In genomic region chr5:15645376-15645775, GRCh38 we compare ENCODE assay signal across 17 cellular contexts.
DNase-seq lines count a peak whose midpoint lies in the region; ATAC-seq and TF ChIP-seq lines count a peak whose summit lies in the region.
"Had no signal": no experiment of that assay in that cellular context is flagged by ENCODE, and none has a peak within 500 bp of the region (broad histone marks: within the 10 kb centered on the region; RNA-seq: fewer than 3 reads in every experiment).

No MANE protein-coding gene starts in this region.

- WGBS in HUES64, result 58% methylated on average over 4 of the region's 4 CpGs

- H3K4me1 Mint-ChIP-seq in activated T-cell treated with anti-CD3 and anti-CD28 coated beads, Interleukin-2, amount 50 U/mL, for 72 hours (ENCODE audit: low read depth), result no peaks in the 10 kb centered on the region
- H3K4me1 Mint-ChIP-seq: activated T-helper 17 cell treated with anti-CD3 and anti-CD28 coated beads, Interleukin-2, amount 50 U/mL, for 72 hours had no signal

- in situ Hi-C loops in brain microvascular endothelial cell (cut with HindIII; ENCODE audit: low pct_ligation_motif_present, low sequenced_read_pairs), result no loop called here

- H3K27me3 Mint-ChIP-seq in activated T-cell treated with anti-CD3 and anti-CD28 coated beads, Interleukin-2, amount 50 U/mL, for 72 hours (ENCODE audit: low read depth), result no peaks in the 10 kb centered on the region
- H3K27me3 Mint-ChIP-seq: activated CD4-positive, alpha-beta memory T cell treated with anti-CD3 and anti-CD28 coated beads for 36 hours; activated T-helper 17 cell treated with anti-CD3 and anti-CD28 coated beads, Interleukin-2, amount 50 U/mL, for 72 hours had no signal

- peaks cover 5 to 6% of the 10 kb centered on the region in 2 donors for H3K9me3 Mint-ChIP-seq in activated T-cell treated with anti-CD3 and anti-CD28 coated beads, Interleukin-2, amount 50 U/mL, for 72 hours
- H3K9me3 Mint-ChIP-seq: activated CD4-positive, alpha-beta memory T cell treated with anti-CD3 and anti-CD28 coated beads for 36 hours had no signal

- H3K27ac Mint-ChIP-seq in activated T-cell treated with anti-CD3 and anti-CD28 coated beads, Interleukin-2, amount 50 U/mL, for 72 hours, result no peak overlapping the region
- H3K27ac Mint-ChIP-seq: activated CD4-positive, alpha-beta memory T cell treated with anti-CD3 and anti-CD28 coated beads for 36 hours; activated T-helper 17 cell treated with anti-CD3 and anti-CD28 coated beads, Interleukin-2, amount 50 U/mL, for 72 hours had no signal

- no peak for ATAC-seq in activated T-cell treated with anti-CD3 and anti-CD28 coated beads, Interleukin-2, amount 50 U/mL, for 72 hours (replicated peaks in 1 of 2)
- ATAC-seq: activated T-helper 17 cell treated with anti-CD3 and anti-CD28 coated beads, Interleukin-2, amount 50 U/mL, for 72 hours; lower lobe of right lung had no signal

- no peak overlapping the region for H3K4me3 ChIP-seq in AG10803 (ENCODE audit: low read length)
- H3K4me3 ChIP-seq in HUES64 (ENCODE audit: low read length), result no peak overlapping the region
- no peak overlapping the region for H3K4me3 ChIP-seq in brain microvascular endothelial cell (ENCODE audit: low read depth, low read length)
- H3K4me3 ChIP-seq: lower lobe of right lung, Peyer's patch, transverse colon had no signal

- H3K27me3 ChIP-seq in HUES64 (ENCODE audit: insufficient read depth, low read length) (no peaks in the 10 kb centered on the region), brain microvascular endothelial cell (replicated peaks) (no peaks in the 10 kb centered on the region)
- H3K27me3 ChIP-seq: Peyer's patch, transverse colon had no signal

- no peak overlapping the region for H3K9ac ChIP-seq in HUES64 (ENCODE audit: low read depth, low read length)
- H3K9ac ChIP-seq: parathyroid adenoma had no signal

- H3K36me3 ChIP-seq in HUES64 (ENCODE audit: insufficient read depth, low read length) (no peaks in the 10 kb centered on the region), brain microvascular endothelial cell (replicated peaks) (no peaks in the 10 kb centered on the region)
- H3K36me3 ChIP-seq: lower lobe of right lung, Peyer's patch, transverse colon had no signal

- peak; percentile 57 for DNase-seq in AG10803 (ENCODE audit: low read depth)
- peak; percentile 12 for DNase-seq in brain microvascular endothelial cell
- peak; percentile 38 for DNase-seq in iris pigment epithelial cell (ENCODE audit: low read depth)
- DNase-seq in HPDE6-E6E7 (ENCODE audit: extremely low spot score), result no peak
- no peak for DNase-seq in GOT3 (lab: John Stamatoyannopoulos, UW)
- DNase-seq in NCI-H82 treated with DMSO at 0.1 percent for 48 hours (lab: John Stamatoyannopoulos, UW; ENCODE audit: unreplicated experiment), result no peak
- DNase-seq in activated T-cell treated with anti-CD3 and anti-CD28 coated beads, Interleukin-2, amount 50 U/mL, for 72 hours, result no peak
- DNase-seq: ACHN; activated CD4-positive, alpha-beta memory T cell treated with anti-CD3 and anti-CD28 coated beads for 36 hours; lower lobe of right lung; NCI-H2227 treated with DMSO at 0.1 percent for 48 hours; Peyer's patch; stimulated activated CD8-positive, alpha-beta memory T cell treated with anti-CD3 and anti-CD28 coated beads, Interleukin-4, amount 100 ng/mL, for 48 hours; transverse colon had no signal

- TF ChIP-seq CTCF in AG10803 (conservative IDR thresholded peaks at IDR 0.05; ENCODE audit: low read length) (no peak), brain microvascular endothelial cell (IDR thresholded peaks at IDR 0.05; ENCODE audit: low read depth, low read length, missing control alignments) (no peak)

- H3K36me3 Mint-ChIP-seq in activated T-cell treated with anti-CD3 and anti-CD28 coated beads, Interleukin-2, amount 50 U/mL, for 72 hours (ENCODE audit: insufficient read depth in 2 of 2), result no peaks in the 10 kb centered on the region
- H3K36me3 Mint-ChIP-seq: activated CD4-positive, alpha-beta memory T cell treated with anti-CD3 and anti-CD28 coated beads for 36 hours had no signal

- H3K9me3 ChIP-seq in HUES64 (ENCODE audit: insufficient read depth, low read depth, low read length), result no peaks in the 10 kb centered on the region
- H3K9me3 ChIP-seq: lower lobe of right lung, Peyer's patch, transverse colon had no signal

- no peak overlapping the region for H3K4me3 Mint-ChIP-seq in activated T-cell treated with anti-CD3 and anti-CD28 coated beads, Interleukin-2, amount 50 U/mL, for 72 hours
- H3K4me3 Mint-ChIP-seq: activated CD4-positive, alpha-beta memory T cell treated with anti-CD3 and anti-CD28 coated beads for 36 hours; activated T-helper 17 cell treated with anti-CD3 and anti-CD28 coated beads, Interleukin-2, amount 50 U/mL, for 72 hours had no signal

- peaks cover 23% of the 10 kb centered on the region for H3K4me1 ChIP-seq in HUES64 (ENCODE audit: insufficient read depth, low read length)
- H3K4me1 ChIP-seq: lower lobe of right lung, parathyroid adenoma, Peyer's patch had no signal

- peak overlapping the region; percentile 71; the same call in 1 of the 2 replicates for H3K27ac ChIP-seq in HUES64 (ENCODE audit: low read depth, low read length)
- no peak overlapping the region for H3K27ac ChIP-seq in brain microvascular endothelial cell
- H3K27ac ChIP-seq: lower lobe of right lung, parathyroid adenoma, Peyer's patch, transverse colon had no signal

Comparison
In these comparisons a context has a peak if more than half of its experiments do, and no peak if none do; other contexts are left out.
1. DNase-seq: peak in AG10803 (single experiment), brain microvascular endothelial cell (single experiment) and iris pigment epithelial cell (single experiment); none in HPDE6-E6E7 (single experiment), GOT3 (single experiment), NCI-H82 treated with DMSO at 0.1 percent for 48 hours (single experiment) and activated T-cell treated with anti-CD3 and anti-CD28 coated beads, Interleukin-2, amount 50 U/mL, for 72 hours (0 of 2).